Comparison of ENCODE assay signal across 22 cellular contexts in genomic region chr6:8269094-8269493, GRCh38.
DNase-seq lines count a peak whose midpoint lies in the region; ATAC-seq and TF ChIP-seq lines count a peak whose summit lies in the region.
"Had no signal": no experiment of that assay in that cellular context is flagged by ENCODE, and none has a peak within 500 bp of the region (broad histone marks: within the 10 kb centered on the region; RNA-seq: fewer than 3 reads in every experiment).

No MANE protein-coding gene starts in this region.

- dilution Hi-C loops in mammary epithelial cell (cut with HindIII; ENCODE audit: low sequenced_read_pairs), result no loop called here

- peaks cover 3% of the 10 kb centered on the region for H3K27me3 Mint-ChIP-seq in nephron progenitor cell (ENCODE audit: low read depth, poor library complexity)

- DNase-seq in breast epithelium (ENCODE audit: low spot score in 2 of 2) (no peak), mammary epithelial cell (no peak), nephron progenitor cell (no peak), pons (ENCODE audit: low spot score) (no peak), DMS53 (lab: John Stamatoyannopoulos, UW) (no peak)
- DNase-seq: AML-193; Caco-2; Calu3; CD4-positive, alpha-beta T cell; CD8-positive, alpha-beta T cell; DMS79; DND-41; EL; GDM1 had no signal

- no peaks in the 10 kb centered on the region for H3K79me2 ChIP-seq in mammary epithelial cell (ENCODE audit: insufficient read depth, low read length)
- H3K79me2 ChIP-seq in OCI-LY3 (ENCODE audit: low read length), result no peaks in the 10 kb centered on the region

- H3K9ac ChIP-seq in mammary epithelial cell (ENCODE audit: insufficient read depth, low read length) (no peak overlapping the region), OCI-LY3 (ENCODE audit: low read length) (peak overlapping the region; percentile 28; the same call in 1 of the 2 replicates)
- H3K9ac ChIP-seq: BLaER1 treated with 17β-estradiol and CSF1 and Interleukin-3, amounts not matched to agents 10 nM and 100 nM had no signal

- no TSS peak for BruUV-seq in mammary epithelial cell (replicated peaks; lab: Mats Ljungman, UMichigan)

- no peak overlapping the region for H3K4me2 ChIP-seq in mammary epithelial cell (ENCODE audit: insufficient read depth, low read depth, low read length)
- peak overlapping the region; percentile 59 for H3K4me2 ChIP-seq in OCI-LY3 (ENCODE audit: low read length)
- H3K4me2 ChIP-seq: A549; BLaER1 treated with 17β-estradiol and CSF1 and Interleukin-3, amounts not matched to agents 10 nM and 100 nM had no signal

- no peak overlapping the region for H3K4me3 ChIP-seq in breast epithelium
- H3K4me3 ChIP-seq in mammary epithelial cell (replicated peaks in 1 of 3; ENCODE audit: insufficient read depth in 1 of 3, low read depth in 2 of 3, low read length in 3 of 3), result no peak overlapping the region
- H3K4me3 ChIP-seq in OCI-LY3 (ENCODE audit: low read length), result peak overlapping the region; percentile 62
- H3K4me3 ChIP-seq: A549; BLaER1 treated with 17β-estradiol and CSF1 and Interleukin-3, amounts not matched to agents 10 nM and 100 nM; GM12878 had no signal

- in situ Hi-C loops in mammary epithelial cell (cut with MboI; ENCODE audit: low sequenced_read_pairs in 2 of 2), result no loop called here

- H3K27ac Mint-ChIP-seq in nephron progenitor cell, result peak overlapping the region; percentile 52
- H3K27ac Mint-ChIP-seq: B cell; CD4-positive, alpha-beta T cell; CD8-positive, alpha-beta T cell had no signal

- peaks cover 32% of the 10 kb centered on the region for H3K4me1 Mint-ChIP-seq in nephron progenitor cell

- H3K9me3 ChIP-seq in breast epithelium, result no peaks in the 10 kb centered on the region
- no peaks in the 10 kb centered on the region for H3K9me3 ChIP-seq in mammary epithelial cell (replicated peaks; ENCODE audit: insufficient read depth, low read length)
- H3K9me3 ChIP-seq in OCI-LY3 (ENCODE audit: insufficient read depth, low read length), result peaks cover 12% of the 10 kb centered on the region
- H3K9me3 ChIP-seq: A549; BLaER1 treated with 17β-estradiol and CSF1 and Interleukin-3, amounts not matched to agents 10 nM and 100 nM had no signal

- H2AFZ ChIP-seq in mammary epithelial cell (ENCODE audit: low read depth, low read length) (no peak overlapping the region), OCI-LY3 (ENCODE audit: low read depth, low read length) (no peak overlapping the region)

- TF ChIP-seq POLR2A in breast epithelium (IDR thresholded peaks at IDR 0.05), result no peak

- H3K4me1 ChIP-seq in breast epithelium (no peaks in the 10 kb centered on the region), mammary epithelial cell (ENCODE audit: insufficient read depth, low read length) (peaks cover 5% of the 10 kb centered on the region), OCI-LY3 (ENCODE audit: low read length) (peaks cover 38% of the 10 kb centered on the region)
- H3K4me1 ChIP-seq: A549; BLaER1 treated with 17β-estradiol and CSF1 and Interleukin-3, amounts not matched to agents 10 nM and 100 nM; Caco-2 had no signal

- H3K36me3 ChIP-seq in breast epithelium (no peaks in the 10 kb centered on the region), mammary epithelial cell (ENCODE audit: insufficient read depth, low read length) (no peaks in the 10 kb centered on the region), OCI-LY3 (replicated peaks; ENCODE audit: low read depth, low read length) (peaks cover 12% of the 10 kb centered on the region)
- H3K36me3 ChIP-seq: BLaER1 treated with 17β-estradiol and CSF1 and Interleukin-3, amounts not matched to agents 10 nM and 100 nM had no signal

- H4K20me1 ChIP-seq in mammary epithelial cell (ENCODE audit: insufficient read depth, low read length), result no peaks in the 10 kb centered on the region
- H4K20me1 ChIP-seq in OCI-LY3 (ENCODE audit: insufficient read depth, low read length), result no peaks in the 10 kb centered on the region
- H4K20me1 ChIP-seq: BLaER1 treated with 17β-estradiol and CSF1 and Interleukin-3, amounts not matched to agents 10 nM and 100 nM had no signal

- peak; percentile 17 for ATAC-seq in GM21717 (IDR thresholded peaks at IDR 0.05; ENCODE audit: unreplicated experiment)
- no peak for ATAC-seq in HG03439 (IDR thresholded peaks at IDR 0.05; ENCODE audit: unreplicated experiment)
- ATAC-seq: A549; CD8-positive, alpha-beta T cell; GM12878 had no signal

- peaks cover 33% of the 10 kb centered on the region for H3K9me3 Mint-ChIP-seq in nephron progenitor cell

- H3K36me3 Mint-ChIP-seq in nephron progenitor cell (ENCODE audit: low read depth), result peaks cover 19% of the 10 kb centered on the region
- H3K36me3 Mint-ChIP-seq: CD8-positive, alpha-beta T cell had no signal

- CTCF ChIA-PET in mammary epithelial cell (lab: Charles Lee; ENCODE audit: low non-redundant PET), result interaction anchor here (0.6 kb wide), 1 partner anchor 542 kb away, joined by 4 read pairs; no protein-coding TSS in a partner anchor

- H3K27me3 ChIP-seq in breast epithelium (no peaks in the 10 kb centered on the region), mammary epithelial cell (ENCODE audit: insufficient read depth, low read length) (no peaks in the 10 kb centered on the region), OCI-LY3 (ENCODE audit: low read depth, low read length) (no peaks in the 10 kb centered on the region)
- H3K27me3 ChIP-seq: BLaER1 treated with 17β-estradiol and CSF1 and Interleukin-3, amounts not matched to agents 10 nM and 100 nM had no signal

- no peak for TF ChIP-seq CTCF in breast epithelium (IDR thresholded peaks at IDR 0.05)
- no peak for TF ChIP-seq CTCF in mammary epithelial cell (conservative IDR thresholded peaks at IDR 0.05 in 1 of 2, IDR thresholded peaks at IDR 0.05 in 1 of 2; ENCODE audit: extremely low read depth in 1 of 2, insufficient read depth in 1 of 2, low read depth in 1 of 2, low read length in 2 of 2)
- no peak for TF ChIP-seq CTCF in OCI-LY3 (IDR thresholded peaks at IDR 0.05; ENCODE audit: low read depth, low read length)
- TF ChIP-seq CTCF in nephron progenitor cell (IDR thresholded peaks at IDR 0.05), result no peak

- 70% methylated on average over 2 of the region's 2 CpGs for WGBS in mammary epithelial cell (ENCODE audit: low coverage, missing lambda C conversion rate)

- H3K27ac ChIP-seq in breast epithelium (peak overlapping the region; percentile 42 to 43), mammary epithelial cell (ENCODE audit: insufficient read depth, low read depth, low read length) (no peak overlapping the region), OCI-LY3 (ENCODE audit: low read length) (peak overlapping the region; percentile 97)
- H3K27ac ChIP-seq: A549; BLaER1 treated with 17β-estradiol and CSF1 and Interleukin-3, amounts not matched to agents 10 nM and 100 nM; C4-2B had no signal

- intact Hi-C loops in breast epithelium (cut with DNase I; ENCODE audit: low total_unique reads), result no loop called here
- intact Hi-C loops in mammary epithelial cell (cut with micrococcal nuclease), result no loop called here

- H3K4me3 Mint-ChIP-seq in nephron progenitor cell, result no peak overlapping the region
- H3K4me3 Mint-ChIP-seq: B cell; CD4-positive, alpha-beta T cell; CD8-positive, alpha-beta T cell had no signal
